ENCODE assay signal across 8 cellular contexts in the genomic region with DNA sequence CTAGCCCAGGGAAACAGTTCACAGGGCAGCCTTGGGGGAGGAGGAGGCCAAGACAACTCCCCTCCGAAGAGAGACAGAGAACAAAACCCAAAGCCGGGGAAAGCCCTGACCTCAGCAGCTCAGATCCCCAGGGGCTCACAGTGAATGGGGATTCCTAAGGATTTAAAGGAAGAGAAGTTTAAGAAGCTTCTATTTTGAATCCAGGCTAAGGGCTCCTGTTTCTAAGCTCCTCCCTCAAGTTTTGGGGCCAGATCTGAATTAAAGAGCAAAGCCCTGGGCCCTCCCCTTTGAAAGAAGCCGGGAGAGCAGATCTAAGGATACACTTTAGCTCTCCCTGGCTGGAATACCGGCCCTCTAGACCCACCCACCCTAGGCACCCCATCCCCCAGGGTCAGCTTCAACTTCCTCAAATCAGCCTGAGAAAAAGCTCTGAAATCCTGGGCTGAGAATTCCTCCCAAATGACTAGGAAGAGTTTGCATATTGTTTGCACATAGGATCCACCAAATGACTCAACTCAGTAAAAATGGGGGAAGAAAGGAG. TPM values are rescaled to one million over a fixed set of nuclear protein-coding genes. Genes with fewer than 3 reads are reported as not detected.
DNase-seq lines count a peak whose midpoint lies in the region; ATAC-seq and TF ChIP-seq lines count a peak whose summit lies in the region.

No MANE protein-coding gene starts in this region.

- WGBS in ectodermal cell, 2 experiments = 1% methylated on average over 4 of the region's 4 CpGs
- WGBS in neuronal stem cell (ENCODE audit: extremely low coverage in 2 of 2, insufficient read length in 2 of 2, insufficient replicate concordance in 1 of 2), 2 donors = no CpG with 5 or more reads among the region's 4 CpGs

- H3K23ac ChIP-seq in neuronal stem cell (ENCODE audit: low read depth, low read length, poor library complexity) = no peak overlapping the region

- no peak overlapping the region for H3K4me3 ChIP-seq in DND-41 (ENCODE audit: low read depth in 1 of 2, low read length in 2 of 2)
- peak overlapping the region; percentile 81 for H3K4me3 ChIP-seq in NT2/D1 (ENCODE audit: insufficient read length, low read depth)
- H3K4me3 ChIP-seq in ectodermal cell (ENCODE audit: insufficient read depth, low read depth, low read length) = peak overlapping the region; percentile 93
- peak overlapping the region in 1 of 2 donors; percentile 71 for H3K4me3 ChIP-seq in neuronal stem cell (ENCODE audit: low read length in 2 of 2)

- H3K27ac ChIP-seq in DND-41 (ENCODE audit: low read length) (no peak overlapping the region), ectodermal cell (ENCODE audit: insufficient read depth, low read depth, low read length, poor library complexity, severe bottlenecking) (peak overlapping the region; percentile 92), neuronal stem cell (replicated peaks; ENCODE audit: low read length) (peak overlapping the region; percentile 99)

- no peak overlapping the region for H2BK15ac ChIP-seq in neuronal stem cell (ENCODE audit: low read length)

- H3K9ac ChIP-seq in DND-41 (ENCODE audit: low read depth, low read length) (peak overlapping the region; percentile 90; the same call in 1 of the 2 replicates), NT2/D1 (ENCODE audit: insufficient read length, low read depth) (peak overlapping the region; percentile 99), neuronal stem cell (ENCODE audit: low read depth, low read length, poor library complexity) (no peak overlapping the region)

- H4K91ac ChIP-seq in neuronal stem cell (ENCODE audit: low read depth, low read length, poor library complexity) = no peak overlapping the region

- peak overlapping the region; percentile 64 for H3K4me2 ChIP-seq in DND-41 (ENCODE audit: insufficient read depth, low read length)
- H3K4me2 ChIP-seq in neuronal stem cell (ENCODE audit: insufficient read depth, low read length, poor library complexity, severe bottlenecking) = peak overlapping the region; percentile 88

- peaks cover 34% of the 10 kb centered on the region for H3K4me1 ChIP-seq in DND-41 (ENCODE audit: insufficient read depth, low read length)
- peaks cover 14% of the 10 kb centered on the region for H3K4me1 ChIP-seq in NT2/D1 (ENCODE audit: insufficient read depth, insufficient read length)
- peaks cover 23% of the 10 kb centered on the region for H3K4me1 ChIP-seq in ectodermal cell (ENCODE audit: control insufficient read depth, insufficient read depth, low read length)
- peaks cover 22 to 28% of the 10 kb centered on the region in 2 donors for H3K4me1 ChIP-seq in neuronal stem cell (ENCODE audit: control insufficient read depth in 2 of 2, insufficient read depth in 1 of 2, low read depth in 1 of 2, low read length in 2 of 2)

- DNase-seq in DND-41 (no peak), NT2/D1 (ENCODE audit: low read depth, low spot score) (peak; percentile 93), neuronal stem cell (ENCODE audit: low spot score) (peak; percentile 87), HUDEP-2 (lab: John Stamatoyannopoulos, UW; ENCODE audit: unreplicated experiment in 76 of 76) (no peak)

- peaks cover 55% of the 10 kb centered on the region for H3K79me2 ChIP-seq in DND-41 (ENCODE audit: insufficient read depth, low read length)

- peaks cover 6% of the 10 kb centered on the region for H3K79me1 ChIP-seq in neuronal stem cell (ENCODE audit: low read depth, low read length)

- no peak overlapping the region for H3K4ac ChIP-seq in neuronal stem cell (ENCODE audit: low read length)

- H3K36me3 ChIP-seq in DND-41 (ENCODE audit: insufficient read depth, low read length) (peaks cover 36% of the 10 kb centered on the region), NT2/D1 (ENCODE audit: insufficient read depth, insufficient read length, low read length) (peaks cover 34% of the 10 kb centered on the region), ectodermal cell (ENCODE audit: control insufficient read depth, insufficient read depth, low read length) (peaks cover 19% of the 10 kb centered on the region), neuronal stem cell (replicated peaks in 1 of 2; ENCODE audit: control insufficient read depth in 2 of 2, insufficient read depth in 2 of 2, low read length in 2 of 2) (peaks cover 18 to 36% of the 10 kb centered on the region in 2 donors)

- H2AFZ ChIP-seq in DND-41 (ENCODE audit: low read depth, low read length) (no peak overlapping the region), neuronal stem cell (ENCODE audit: low read length) (peak overlapping the region; percentile 15)

- H3K9me3 ChIP-seq in DND-41 (ENCODE audit: insufficient read depth, low read length, severe bottlenecking) (no peaks in the 10 kb centered on the region), NT2/D1 (ENCODE audit: insufficient read depth, low read length) (no peaks in the 10 kb centered on the region), ectodermal cell (ENCODE audit: control insufficient read depth, low read length) (no peaks in the 10 kb centered on the region), neuronal stem cell (replicated peaks in 1 of 2; ENCODE audit: control insufficient read depth in 2 of 2, insufficient read depth in 1 of 2, low read depth in 1 of 2, low read length in 2 of 2) (no peaks in the 10 kb centered on the region)

- no peak overlapping the region for H2BK12ac ChIP-seq in neuronal stem cell (ENCODE audit: low read length)

- no peak overlapping the region for H3K14ac ChIP-seq in neuronal stem cell (ENCODE audit: low read length)

- no peaks in the 10 kb centered on the region for H3K27me3 ChIP-seq in DND-41 (ENCODE audit: insufficient read depth, low read length, poor library complexity)
- no peaks in the 10 kb centered on the region for H3K27me3 ChIP-seq in NT2/D1 (ENCODE audit: insufficient read depth, insufficient read length)
- H3K27me3 ChIP-seq in ectodermal cell (ENCODE audit: control insufficient read depth, insufficient read depth, low read length, poor library complexity, severe bottlenecking) = no peaks in the 10 kb centered on the region
- H3K27me3 ChIP-seq in neuronal stem cell (ENCODE audit: control insufficient read depth in 3 of 3, insufficient read depth in 3 of 3, low read depth in 1 of 3, low read length in 3 of 3) = no peaks in the 10 kb centered on the region

- H2BK120ac ChIP-seq in neuronal stem cell (ENCODE audit: low read depth, low read length) = no peak overlapping the region

- no peaks in the 10 kb centered on the region for H4K20me1 ChIP-seq in DND-41 (ENCODE audit: insufficient read depth, low read length)

- H3K18ac ChIP-seq in neuronal stem cell (ENCODE audit: low read length) = no peak overlapping the region

- peak overlapping the region; percentile 89 for H2BK5ac ChIP-seq in neuronal stem cell (ENCODE audit: low read length)

- no peak overlapping the region for H2AK5ac ChIP-seq in neuronal stem cell (ENCODE audit: low read depth, low read length)

- ATAC-seq in DND-41 (ENCODE audit: insufficient read depth, low read depth) (no peak), GM21825 (IDR thresholded peaks at IDR 0.05; ENCODE audit: unreplicated experiment) (no peak), HG03442 (IDR thresholded peaks at IDR 0.05; ENCODE audit: unreplicated experiment) (no peak), GM19463 (IDR thresholded peaks at IDR 0.05; ENCODE audit: unreplicated experiment) (no peak)

- H4K8ac ChIP-seq in neuronal stem cell (ENCODE audit: low read depth, low read length) = no peak overlapping the region

- no peak for TF ChIP-seq CTCF in DND-41 (IDR thresholded peaks at IDR 0.05; ENCODE audit: borderline replicate concordance, extremely low read depth, low read length, poor library complexity, severe bottlenecking)

RNA-seq across cellular contexts. Expression of a gene that starts 3.9 kb away (rescaled TPM):
- polyA plus RNA-seq in ectodermal cell (2013, experiment 1 of 4) = 105 TPM
- 120 TPM for polyA plus RNA-seq in ectodermal cell (2013, experiment 2 of 4)
- 93.7 TPM for polyA plus RNA-seq in ectodermal cell (2013, experiment 3 of 4)
- polyA plus RNA-seq in ectodermal cell (2013, experiment 4 of 4) = 98.5 TPM
- 63.7 TPM for polyA plus RNA-seq in neuronal stem cell (2013, experiment 1 of 2)
- 67.7 TPM for polyA plus RNA-seq in neuronal stem cell (2013, experiment 2 of 2)

RNA-seq across cellular contexts. Expression of a gene that starts 49.4 kb away (rescaled TPM):
- 16.8 TPM for polyA plus RNA-seq in ectodermal cell (2013, experiment 1 of 4)
- polyA plus RNA-seq in ectodermal cell (2013, experiment 2 of 4) = 18.2 TPM
- 11.1 TPM for polyA plus RNA-seq in ectodermal cell (2013, experiment 3 of 4)
- polyA plus RNA-seq in ectodermal cell (2013, experiment 4 of 4) = 12.4 TPM
- polyA plus RNA-seq in neuronal stem cell (2013, experiment 1 of 2) = 15.7 TPM
- 15.4 TPM for polyA plus RNA-seq in neuronal stem cell (2013, experiment 2 of 2)

Comparison
In these comparisons a context has a peak if more than half of its experiments do, and no peak if none do; other contexts are left out.
1. DNase-seq: peak in NT2/D1 (single experiment) and neuronal stem cell (single experiment); none in DND-41 (single experiment) and HUDEP-2 (0 of 76).
2. H3K4me3 ChIP-seq: peak in NT2/D1 (single experiment) and ectodermal cell (single experiment); none in DND-41 (0 of 2).